2 cellular contexts compared by ENCODE assay signal in genomic region chr1:168084396-168085231, GRCh38.
TF ChIP-seq lines count a peak whose summit lies in the region.

No MANE protein-coding gene starts in this region.

TF ChIP-seq in IMR-90, 13 proteins besides CTCF, POLR2A, EP300 and RAD21 (continued from another document):
- TF ChIP-seq CHD1 (IDR thresholded peaks at IDR 0.05; ENCODE audit: low read depth, low read length) (no peak), NFE2L2 (IDR thresholded peaks at IDR 0.05; ENCODE audit: low read depth, low read length) (peak; percentile 79), CEBPB (IDR thresholded peaks at IDR 0.05; ENCODE audit: low read depth, low read length) (no peak), SMC3 (IDR thresholded peaks at IDR 0.05; ENCODE audit: low read depth, low read length) (peak; percentile 50)
- TF ChIP-seq, protein P1, sequence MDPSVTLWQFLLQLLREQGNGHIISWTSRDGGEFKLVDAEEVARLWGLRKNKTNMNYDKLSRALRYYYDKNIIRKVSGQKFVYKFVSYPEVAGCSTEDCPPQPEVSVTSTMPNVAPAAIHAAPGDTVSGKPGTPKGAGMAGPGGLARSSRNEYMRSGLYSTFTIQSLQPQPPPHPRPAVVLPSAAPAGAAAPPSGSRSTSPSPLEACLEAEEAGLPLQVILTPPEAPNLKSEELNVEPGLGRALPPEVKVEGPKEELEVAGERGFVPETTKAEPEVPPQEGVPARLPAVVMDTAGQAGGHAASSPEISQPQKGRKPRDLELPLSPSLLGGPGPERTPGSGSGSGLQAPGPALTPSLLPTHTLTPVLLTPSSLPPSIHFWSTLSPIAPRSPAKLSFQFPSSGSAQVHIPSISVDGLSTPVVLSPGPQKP (IDR thresholded peaks at IDR 0.05; ENCODE audit: borderline replicate concordance, low read depth, low read length): no peak

TF ChIP-seq in K562, 482 proteins besides CTCF, POLR2A, EP300 and RAD21 (continued from another document and continues in another):
- TF ChIP-seq, protein P2, sequence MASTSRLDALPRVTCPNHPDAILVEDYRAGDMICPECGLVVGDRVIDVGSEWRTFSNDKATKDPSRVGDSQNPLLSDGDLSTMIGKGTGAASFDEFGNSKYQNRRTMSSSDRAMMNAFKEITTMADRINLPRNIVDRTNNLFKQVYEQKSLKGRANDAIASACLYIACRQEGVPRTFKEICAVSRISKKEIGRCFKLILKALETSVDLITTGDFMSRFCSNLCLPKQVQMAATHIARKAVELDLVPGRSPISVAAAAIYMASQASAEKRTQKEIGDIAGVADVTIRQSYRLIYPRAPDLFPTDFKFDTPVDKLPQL (IDR thresholded peaks at IDR 0.05; ENCODE audit: extremely low read depth, insufficient read length): no peak
- TF ChIP-seq ADNP (tag; IDR thresholded peaks at IDR 0.05) (no peak), ERF (CRISPR knock-in tag; IDR thresholded peaks at IDR 0.05) (0 out of 2 replicates have a peak, but pooled peaks have one; percentile 50), AFF1 (IDR thresholded peaks at IDR 0.05; ENCODE audit: low read depth in 1 of 2, partially characterized antibody in 2 of 2) (no peak), FOXA3 (CRISPR knock-in tag; conservative IDR thresholded peaks at IDR 0.05 in 1 of 2, IDR thresholded peaks at IDR 0.05 in 1 of 2) (no peak), ZNF766 (CRISPR knock-in tag; conservative IDR thresholded peaks at IDR 0.05) (no peak), PRPF4 (IDR thresholded peaks at IDR 0.05; ENCODE audit: insufficient read depth, low read depth, low read length, poor library complexity, severe bottlenecking) (no peak), NR1H2 (CRISPR knock-in tag; IDR thresholded peaks at IDR 0.05) (no peak), KDM4B (IDR thresholded peaks at IDR 0.05; ENCODE audit: borderline replicate concordance in 2 of 2, low read depth in 1 of 2) (no peak), ZNF436 (CRISPR knock-in tag; IDR thresholded peaks at IDR 0.05) (no peak), TAF9B (IDR thresholded peaks at IDR 0.05; ENCODE audit: partially characterized antibody) (no peak), ZNF354B (CRISPR knock-in tag; IDR thresholded peaks at IDR 0.05) (no peak), SAFB2 (IDR thresholded peaks at IDR 0.05; ENCODE audit: borderline replicate concordance, low read depth, low read length, severe bottlenecking) (no peak), CSDE1 (IDR thresholded peaks at IDR 0.05) (no peak), ILK (tag; IDR thresholded peaks at IDR 0.05; ENCODE audit: borderline replicate concordance, low read depth) (no peak), EZH2 (IDR thresholded peaks at IDR 0.05; ENCODE audit: borderline replicate concordance, low read depth, low read length) (no peak), BRF1 (IDR thresholded peaks at IDR 0.05; ENCODE audit: borderline replicate concordance, extremely low read depth, insufficient read length) (no peak), ZNF75A (CRISPR knock-in tag; IDR thresholded peaks at IDR 0.05) (no peak), HCFC1 (IDR thresholded peaks at IDR 0.05; ENCODE audit: low read depth, low read length) (no peak), KDM2B (CRISPR knock-in tag; IDR thresholded peaks at IDR 0.05) (no peak), MAZ (CRISPR knock-in tag; conservative IDR thresholded peaks at IDR 0.05 in 1 of 2, IDR thresholded peaks at IDR 0.05 in 1 of 2) (peak in 1 of 2 experiments; percentile 50; a peak in 1 of 4 replicates), SMAD4 (CRISPR knock-in tag; conservative IDR thresholded peaks at IDR 0.05) (0 out of 2 replicates have a peak, but pooled peaks have one; percentile 30), CGGBP1 (CRISPR knock-in tag; IDR thresholded peaks at IDR 0.05) (no peak), NEUROD1 (IDR thresholded peaks at IDR 0.05; ENCODE audit: borderline replicate concordance, low read depth, low read length, partially characterized antibody) (peak; percentile 35), CBX1 (IDR thresholded peaks at IDR 0.05; ENCODE audit: low read depth) (no peak), RFX7 (CRISPR knock-in tag; IDR thresholded peaks at IDR 0.05) (no peak), ETS1 (conservative IDR thresholded peaks at IDR 0.05; ENCODE audit: control insufficient read depth, low read depth, low read length) (no peak), BMI1 (IDR thresholded peaks at IDR 0.05; ENCODE audit: low read length) (no peak), ZBED1 (IDR thresholded peaks at IDR 0.05) (no peak), ZNF431 (CRISPR knock-in tag; IDR thresholded peaks at IDR 0.05) (no peak), PHB (CRISPR knock-in tag; IDR thresholded peaks at IDR 0.05) (no peak), STAG1 (CRISPR knock-in tag; IDR thresholded peaks at IDR 0.05; ENCODE audit: borderline replicate concordance) (peak; percentile 46; the same call in 1 of the 2 replicates)
- TF ChIP-seq, protein P3, sequence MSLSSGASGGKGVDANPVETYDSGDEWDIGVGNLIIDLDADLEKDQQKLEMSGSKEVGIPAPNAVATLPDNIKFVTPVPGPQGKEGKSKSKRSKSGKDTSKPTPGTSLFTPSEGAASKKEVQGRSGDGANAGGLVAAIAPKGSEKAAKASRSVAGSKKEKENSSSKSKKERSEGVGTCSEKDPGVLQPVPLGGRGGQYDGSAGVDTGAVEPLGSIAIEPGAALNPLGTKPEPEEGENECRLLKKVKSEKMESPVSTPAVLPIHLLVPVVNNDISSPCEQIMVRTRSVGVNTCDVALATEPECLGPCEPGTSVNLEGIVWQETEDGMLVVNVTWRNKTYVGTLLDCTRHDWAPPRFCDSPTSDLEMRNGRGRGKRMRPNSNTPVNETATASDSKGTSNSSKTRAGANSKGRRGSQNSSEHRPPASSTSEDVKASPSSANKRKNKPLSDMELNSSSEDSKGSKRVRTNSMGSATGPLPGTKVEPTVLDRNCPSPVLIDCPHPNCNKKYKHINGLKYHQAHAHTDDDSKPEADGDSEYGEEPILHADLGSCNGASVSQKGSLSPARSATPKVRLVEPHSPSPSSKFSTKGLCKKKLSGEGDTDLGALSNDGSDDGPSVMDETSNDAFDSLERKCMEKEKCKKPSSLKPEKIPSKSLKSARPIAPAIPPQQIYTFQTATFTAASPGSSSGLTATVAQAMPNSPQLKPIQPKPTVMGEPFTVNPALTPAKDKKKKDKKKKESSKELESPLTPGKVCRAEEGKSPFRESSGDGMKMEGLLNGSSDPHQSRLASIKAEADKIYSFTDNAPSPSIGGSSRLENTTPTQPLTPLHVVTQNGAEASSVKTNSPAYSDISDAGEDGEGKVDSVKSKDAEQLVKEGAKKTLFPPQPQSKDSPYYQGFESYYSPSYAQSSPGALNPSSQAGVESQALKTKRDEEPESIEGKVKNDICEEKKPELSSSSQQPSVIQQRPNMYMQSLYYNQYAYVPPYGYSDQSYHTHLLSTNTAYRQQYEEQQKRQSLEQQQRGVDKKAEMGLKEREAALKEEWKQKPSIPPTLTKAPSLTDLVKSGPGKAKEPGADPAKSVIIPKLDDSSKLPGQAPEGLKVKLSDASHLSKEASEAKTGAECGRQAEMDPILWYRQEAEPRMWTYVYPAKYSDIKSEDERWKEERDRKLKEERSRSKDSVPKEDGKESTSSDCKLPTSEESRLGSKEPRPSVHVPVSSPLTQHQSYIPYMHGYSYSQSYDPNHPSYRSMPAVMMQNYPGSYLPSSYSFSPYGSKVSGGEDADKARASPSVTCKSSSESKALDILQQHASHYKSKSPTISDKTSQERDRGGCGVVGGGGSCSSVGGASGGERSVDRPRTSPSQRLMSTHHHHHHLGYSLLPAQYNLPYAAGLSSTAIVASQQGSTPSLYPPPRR (CRISPR knock-in tag; IDR thresholded peaks at IDR 0.05; ENCODE audit: borderline replicate concordance): no peak
- TF ChIP-seq, protein P4, sequence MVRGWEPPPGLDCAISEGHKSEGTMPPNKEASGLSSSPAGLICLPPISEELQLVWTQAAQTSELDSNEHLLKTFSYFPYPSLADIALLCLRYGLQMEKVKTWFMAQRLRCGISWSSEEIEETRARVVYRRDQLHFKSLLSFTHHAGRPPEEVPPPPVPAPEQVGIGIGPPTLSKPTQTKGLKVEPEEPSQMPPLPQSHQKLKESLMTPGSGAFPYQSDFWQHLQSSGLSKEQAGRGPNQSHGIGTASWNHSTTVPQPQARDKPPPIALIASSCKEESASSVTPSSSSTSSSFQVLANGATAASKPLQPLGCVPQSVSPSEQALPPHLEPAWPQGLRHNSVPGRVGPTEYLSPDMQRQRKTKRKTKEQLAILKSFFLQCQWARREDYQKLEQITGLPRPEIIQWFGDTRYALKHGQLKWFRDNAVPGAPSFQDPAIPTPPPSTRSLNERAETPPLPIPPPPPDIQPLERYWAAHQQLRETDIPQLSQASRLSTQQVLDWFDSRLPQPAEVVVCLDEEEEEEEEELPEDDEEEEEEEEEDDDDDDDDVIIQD (CRISPR knock-in tag; IDR thresholded peaks at IDR 0.05): no peak
- TF ChIP-seq, protein P5, sequence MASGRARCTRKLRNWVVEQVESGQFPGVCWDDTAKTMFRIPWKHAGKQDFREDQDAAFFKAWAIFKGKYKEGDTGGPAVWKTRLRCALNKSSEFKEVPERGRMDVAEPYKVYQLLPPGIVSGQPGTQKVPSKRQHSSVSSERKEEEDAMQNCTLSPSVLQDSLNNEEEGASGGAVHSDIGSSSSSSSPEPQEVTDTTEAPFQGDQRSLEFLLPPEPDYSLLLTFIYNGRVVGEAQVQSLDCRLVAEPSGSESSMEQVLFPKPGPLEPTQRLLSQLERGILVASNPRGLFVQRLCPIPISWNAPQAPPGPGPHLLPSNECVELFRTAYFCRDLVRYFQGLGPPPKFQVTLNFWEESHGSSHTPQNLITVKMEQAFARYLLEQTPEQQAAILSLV (tag; IDR thresholded peaks at IDR 0.05): no peak
- TF ChIP-seq, protein P6, sequence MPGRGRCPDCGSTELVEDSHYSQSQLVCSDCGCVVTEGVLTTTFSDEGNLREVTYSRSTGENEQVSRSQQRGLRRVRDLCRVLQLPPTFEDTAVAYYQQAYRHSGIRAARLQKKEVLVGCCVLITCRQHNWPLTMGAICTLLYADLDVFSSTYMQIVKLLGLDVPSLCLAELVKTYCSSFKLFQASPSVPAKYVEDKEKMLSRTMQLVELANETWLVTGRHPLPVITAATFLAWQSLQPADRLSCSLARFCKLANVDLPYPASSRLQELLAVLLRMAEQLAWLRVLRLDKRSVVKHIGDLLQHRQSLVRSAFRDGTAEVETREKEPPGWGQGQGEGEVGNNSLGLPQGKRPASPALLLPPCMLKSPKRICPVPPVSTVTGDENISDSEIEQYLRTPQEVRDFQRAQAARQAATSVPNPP (IDR thresholded peaks at IDR 0.05; ENCODE audit: borderline replicate concordance, insufficient read depth, insufficient read length): no peak
- TF ChIP-seq, protein P7, sequence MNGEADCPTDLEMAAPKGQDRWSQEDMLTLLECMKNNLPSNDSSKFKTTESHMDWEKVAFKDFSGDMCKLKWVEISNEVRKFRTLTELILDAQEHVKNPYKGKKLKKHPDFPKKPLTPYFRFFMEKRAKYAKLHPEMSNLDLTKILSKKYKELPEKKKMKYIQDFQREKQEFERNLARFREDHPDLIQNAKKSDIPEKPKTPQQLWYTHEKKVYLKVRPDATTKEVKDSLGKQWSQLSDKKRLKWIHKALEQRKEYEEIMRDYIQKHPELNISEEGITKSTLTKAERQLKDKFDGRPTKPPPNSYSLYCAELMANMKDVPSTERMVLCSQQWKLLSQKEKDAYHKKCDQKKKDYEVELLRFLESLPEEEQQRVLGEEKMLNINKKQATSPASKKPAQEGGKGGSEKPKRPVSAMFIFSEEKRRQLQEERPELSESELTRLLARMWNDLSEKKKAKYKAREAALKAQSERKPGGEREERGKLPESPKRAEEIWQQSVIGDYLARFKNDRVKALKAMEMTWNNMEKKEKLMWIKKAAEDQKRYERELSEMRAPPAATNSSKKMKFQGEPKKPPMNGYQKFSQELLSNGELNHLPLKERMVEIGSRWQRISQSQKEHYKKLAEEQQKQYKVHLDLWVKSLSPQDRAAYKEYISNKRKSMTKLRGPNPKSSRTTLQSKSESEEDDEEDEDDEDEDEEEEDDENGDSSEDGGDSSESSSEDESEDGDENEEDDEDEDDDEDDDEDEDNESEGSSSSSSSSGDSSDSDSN (IDR thresholded peaks at IDR 0.05; ENCODE audit: borderline replicate concordance in 1 of 2, low read depth in 2 of 2, low read length in 2 of 2): no peak
- TF ChIP-seq, protein P8, sequence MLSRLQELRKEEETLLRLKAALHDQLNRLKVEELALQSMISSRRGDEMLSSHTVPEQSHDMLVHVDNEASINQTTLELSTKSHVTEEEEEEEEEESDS (CRISPR knock-in tag; IDR thresholded peaks at IDR 0.05): no peak
